8 cellular contexts compared by ENCODE assay signal in the genomic region with DNA sequence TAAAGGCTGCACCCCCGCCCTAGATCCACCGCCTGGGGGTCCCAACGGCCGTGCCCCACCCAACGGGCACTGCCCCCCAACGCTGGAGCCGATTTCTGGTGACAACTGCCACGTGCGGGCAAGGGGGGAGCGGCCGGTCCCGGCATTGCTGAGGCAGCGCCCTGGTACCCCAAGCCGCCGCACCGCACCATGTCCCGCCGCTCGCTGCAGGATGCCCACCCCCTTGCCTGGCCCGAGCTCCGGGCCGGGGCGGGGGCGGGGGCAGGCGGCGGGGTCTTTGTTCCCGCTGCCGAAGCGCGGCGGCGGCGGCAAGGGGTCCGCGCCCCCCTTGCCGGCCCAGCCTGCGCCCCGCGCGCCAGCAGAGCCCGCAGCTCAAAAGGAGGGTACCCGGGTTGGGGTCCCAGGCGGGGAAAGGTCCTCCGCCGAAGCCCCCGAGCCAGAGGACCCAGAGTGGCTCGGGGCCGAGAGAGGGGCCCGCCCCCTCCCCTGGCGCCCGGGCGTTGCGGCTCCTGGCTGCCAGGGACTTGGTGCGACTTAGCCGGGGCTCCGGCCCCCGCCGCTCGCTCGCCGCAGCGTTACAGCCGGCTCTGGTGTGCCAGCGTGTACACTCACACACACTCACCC. TPM values are rescaled to one million over a fixed set of nuclear protein-coding genes. Genes with fewer than 3 reads are reported as not detected.
DNase-seq lines count a peak whose midpoint lies in the region; ATAC-seq and TF ChIP-seq lines count a peak whose summit lies in the region.

No MANE protein-coding gene starts in this region.

- DNase-seq in ELF-1 (ENCODE audit: low read depth, low spot score): peak; percentile 49
- peak in 1 of 2 donors; percentile 80 for DNase-seq in left lung
- no peak for DNase-seq in type B pancreatic cell (ENCODE audit: extremely low spot score, unreplicated experiment)
- no peak for DNase-seq in OCI-M1 (lab: John Stamatoyannopoulos, UW)
- DNase-seq in left colon: no peak

- TF ChIP-seq CTCF in left lung (IDR thresholded peaks at IDR 0.05): no peak
- no peak for TF ChIP-seq CTCF in type B pancreatic cell (conservative IDR thresholded peaks at IDR 0.05)

- no peak overlapping the region for H3K27ac Mint-ChIP-seq in type B pancreatic cell

- peaks cover 10 to 37% of the 10 kb centered on the region in 2 donors for H3K27me3 ChIP-seq in left lung

- H3K4me3 Mint-ChIP-seq in type B pancreatic cell: peak overlapping the region; percentile 83

- H3K27ac ChIP-seq in angular gyrus (ENCODE audit: low read depth, low read length) (peak overlapping the region; percentile 91), left lung (peak overlapping the region in 1 of 2 donors; percentile 75)

- H3K4me1 Mint-ChIP-seq in type B pancreatic cell (ENCODE audit: unreplicated experiment): peaks cover 17% of the 10 kb centered on the region

- intact Hi-C loops in left lung (cut with DNase I) (no loop called here), left colon (cut with DNase I, micrococcal nuclease) (no loop called here)

- H3K4me1 ChIP-seq in left lung: peaks cover 0 to 47% of the 10 kb centered on the region in 2 donors

- no peaks in the 10 kb centered on the region for H3K9me3 Mint-ChIP-seq in type B pancreatic cell

- H3K36me3 Mint-ChIP-seq in type B pancreatic cell: no peaks in the 10 kb centered on the region

- no peaks in the 10 kb centered on the region for H3K9me3 ChIP-seq in left lung

- peaks cover 29% of the 10 kb centered on the region for H3K27me3 Mint-ChIP-seq in type B pancreatic cell

- no peaks in the 10 kb centered on the region for H3K36me3 ChIP-seq in left lung

- ATAC-seq in HG03103 (IDR thresholded peaks at IDR 0.05; ENCODE audit: low read depth, unreplicated experiment): peak; percentile 16
- no peak for ATAC-seq in left lung
- ATAC-seq in HG03521 (IDR thresholded peaks at IDR 0.05; ENCODE audit: unreplicated experiment): no peak
- ATAC-seq in left colon: no peak

- H3K4me3 ChIP-seq in left lung: peak overlapping the region; percentile 56 to 70

RNA-seq across cellular contexts. Expression of a gene that starts 0.7 kb away (rescaled TPM):
- total RNA-seq in left lung: 1 to 10 TPM; 4.7 to 7.8 TPM
- 6.3 and 11.2 TPM in 2 replicates for total RNA-seq in type B pancreatic cell (ENCODE audit: low replicate concordance)
- total RNA-seq in left colon: 1 to 10 TPM in 1 of 2 donors, under 1 TPM in 1; 0.79 to 1.7 TPM

RNA-seq across cellular contexts. Expression of a gene that starts 27.9 kb away (rescaled TPM):
- total RNA-seq in left lung (10 to 100 TPM; 32.7 to 42.6 TPM), type B pancreatic cell (ENCODE audit: low replicate concordance) (42.0 and 57.0 TPM in 2 replicates), left colon (10 to 100 TPM; 25.5 to 33.7 TPM)
